Comparison of ENCODE assay signal across 16 cellular contexts in genomic region chr17:55303701-55304145, GRCh38. TPM values are rescaled to one million over a fixed set of nuclear protein-coding genes. Genes with fewer than 3 reads are reported as not detected.
A peak's percentile ranks its signal among the peaks of the same experiment; 100 is the strongest.
DNase-seq lines count a peak whose midpoint lies in the region; ATAC-seq and TF ChIP-seq lines count a peak whose summit lies in the region.
"Had no signal": no experiment of that assay in that cellular context is flagged by ENCODE, and none has a peak within 500 bp of the region (broad histone marks: within the 10 kb centered on the region; RNA-seq: fewer than 3 reads in every experiment).

No MANE protein-coding gene starts in this region.

- H3K4me3 ChIP-seq in BJ (ENCODE audit: low read depth, low read length) (no peak overlapping the region), HCT116 (replicated peaks in 1 of 2; ENCODE audit: low read depth in 1 of 2, low read length in 2 of 2) (no peak overlapping the region), fibroblast of villous mesenchyme (ENCODE audit: low read depth, low read length) (no peak overlapping the region)
- H3K4me3 ChIP-seq: neural progenitor cell had no signal

- no peak overlapping the region for H3K27ac ChIP-seq in HCT116 (ENCODE audit: low read depth, low read length)
- H3K27ac ChIP-seq: C4-2B, epithelial cell of prostate, neural progenitor cell had no signal

- ATAC-seq in HCT116, result no peak
- ATAC-seq: Panc1, T-helper 17 cell had no signal

- DNase-seq in BJ (ENCODE audit: low read depth), result no peak
- no peak for DNase-seq in HCT116 (ENCODE audit: low read depth, low spot score)
- no peak for DNase-seq in activated T-helper 2 cell treated with anti-CD3 and anti-CD28 coated beads, Interferon-gamma antibody, Interleukin-2, Interleukin-4, amounts not matched to agents 10 μg/mL and 5 μg/mL and 100 μg/mL, durations not matched to agents 14 hours and 24 hours and 36 hours (ENCODE audit: low spot score)
- peak; percentile 25 for DNase-seq in fibroblast of villous mesenchyme (ENCODE audit: low read depth)
- no peak for DNase-seq in NCI-H1694 (lab: John Stamatoyannopoulos, UW)
- no peak for DNase-seq in GM10266 (ENCODE audit: extremely low spot score)
- no peak for DNase-seq in RPMI8226
- no peak for DNase-seq in immature natural killer cell
- DNase-seq: activated gamma-delta T cell, mammary epithelial cell, NCI-H1092, T-helper 17 cell had no signal

- H3K9me3 ChIP-seq in HCT116 (ENCODE audit: control insufficient read depth in 1 of 2, insufficient read depth in 1 of 2, low read depth in 1 of 2, low read length in 2 of 2), result no peaks in the 10 kb centered on the region

- no peaks in the 10 kb centered on the region for H3K36me3 ChIP-seq in BJ (ENCODE audit: control insufficient read depth, insufficient read depth, low read length)
- H3K36me3 ChIP-seq in HCT116 (ENCODE audit: control insufficient read depth in 1 of 2, insufficient read depth in 2 of 2, low read length in 2 of 2), result no peaks in the 10 kb centered on the region
- H3K36me3 ChIP-seq: neural progenitor cell had no signal

- peaks cover 19% of the 10 kb centered on the region for H3K4me1 Mint-ChIP-seq in activated T-helper 2 cell treated with anti-CD3 and anti-CD28 coated beads, Interferon-gamma antibody, Interleukin-2, Interleukin-4, amounts not matched to agents 10 μg/mL and 5 μg/mL and 100 μg/mL, durations not matched to agents 14 hours and 24 hours and 36 hours (ENCODE audit: low read depth)
- H3K4me1 Mint-ChIP-seq in immature natural killer cell, result no peaks in the 10 kb centered on the region

- no peaks in the 10 kb centered on the region for H4K20me1 ChIP-seq in HCT116 (ENCODE audit: insufficient read depth)

- CTCF ChIA-PET in BJ (lab: Yijun Ruan, JAX) (interaction anchor here (0.7 to 4.0 kb wide), 9 partner anchors 9 to 324 kb away, joined by 3 to 19 read pairs (median 4); no protein-coding TSS in a partner anchor), HCT116 (lab: Charles Lee) (interaction anchor here (0.7 kb wide), 1 partner anchor 211 kb away, joined by 5 read pairs; no protein-coding TSS in a partner anchor)

- H3K79me2 ChIP-seq in HCT116 (ENCODE audit: insufficient read depth, low read length), result no peaks in the 10 kb centered on the region

- TF ChIP-seq RAD21 in HCT116 (IDR thresholded peaks at IDR 0.05; ENCODE audit: low read depth), result peak; percentile 16; the same call in 1 of the 2 replicates

- peak overlapping the region; percentile 17 for H3K27ac Mint-ChIP-seq in activated T-helper 2 cell treated with anti-CD3 and anti-CD28 coated beads, Interferon-gamma antibody, Interleukin-2, Interleukin-4, amounts not matched to agents 10 μg/mL and 5 μg/mL and 100 μg/mL, durations not matched to agents 14 hours and 24 hours and 36 hours
- H3K27ac Mint-ChIP-seq in immature natural killer cell, result no peak overlapping the region
- H3K27ac Mint-ChIP-seq: neural progenitor cell, T-helper 17 cell had no signal

- RAD21 ChIA-PET in HCT116 (lab: Charles Lee; ENCODE audit: low non-redundant PET in 1 of 2, low total read pairs in 2 of 2, uncharacterized antibody in 2 of 2, unreplicated experiment in 2 of 2), result no interaction called here

- no TSS peak for BruUV-seq in HCT116 (replicated peaks; lab: Mats Ljungman, UMichigan)

- H3K9ac ChIP-seq in HCT116 (ENCODE audit: low read length), result no peak overlapping the region
- H3K9ac ChIP-seq: neural progenitor cell had no signal

- peaks cover 2% of the 10 kb centered on the region; the same call in 1 of the 2 replicates for H3K27me3 ChIP-seq in BJ (ENCODE audit: control insufficient read depth, insufficient read depth, low read length)
- no peaks in the 10 kb centered on the region for H3K27me3 ChIP-seq in HCT116 (ENCODE audit: insufficient read depth, low read length)
- H3K27me3 ChIP-seq: neural progenitor cell had no signal

- POLR2A ChIA-PET in BJ (lab: Charles Lee) (interaction anchor here (0.6 kb wide), 1 partner anchor 66 kb away, joined by 9 read pairs; no protein-coding TSS in a partner anchor), HCT116 (lab: Charles Lee) (no interaction called here)

- H3K9me2 ChIP-seq in HCT116 (ENCODE audit: insufficient read depth), result no peaks in the 10 kb centered on the region

- no peak overlapping the region for H2AFZ ChIP-seq in HCT116 (ENCODE audit: low read depth, low read length, poor library complexity, severe bottlenecking)
- H2AFZ ChIP-seq: neural progenitor cell had no signal

- H3K4me1 ChIP-seq in HCT116 (ENCODE audit: control insufficient read depth in 1 of 2, insufficient read depth in 2 of 2, low read length in 2 of 2), result no peaks in the 10 kb centered on the region
- H3K4me1 ChIP-seq: neural progenitor cell had no signal

- no peak overlapping the region for H3K4me3 Mint-ChIP-seq in activated T-helper 2 cell treated with anti-CD3 and anti-CD28 coated beads, Interferon-gamma antibody, Interleukin-2, Interleukin-4, amounts not matched to agents 10 μg/mL and 5 μg/mL and 100 μg/mL, durations not matched to agents 14 hours and 24 hours and 36 hours (ENCODE audit: low read depth)
- no peak overlapping the region for H3K4me3 Mint-ChIP-seq in immature natural killer cell
- H3K4me3 Mint-ChIP-seq: neural progenitor cell, T-helper 17 cell had no signal

- no peaks in the 10 kb centered on the region for H3K9me3 Mint-ChIP-seq in activated T-helper 2 cell treated with anti-CD3 and anti-CD28 coated beads, Interferon-gamma antibody, Interleukin-2, Interleukin-4, amounts not matched to agents 10 μg/mL and 5 μg/mL and 100 μg/mL, durations not matched to agents 14 hours and 24 hours and 36 hours
- H3K9me3 Mint-ChIP-seq in immature natural killer cell, result no peaks in the 10 kb centered on the region
- H3K9me3 Mint-ChIP-seq: neural progenitor cell had no signal

- no peaks in the 10 kb centered on the region for H3K36me3 Mint-ChIP-seq in activated T-helper 2 cell treated with anti-CD3 and anti-CD28 coated beads, Interferon-gamma antibody, Interleukin-2, Interleukin-4, amounts not matched to agents 10 μg/mL and 5 μg/mL and 100 μg/mL, durations not matched to agents 14 hours and 24 hours and 36 hours (ENCODE audit: low read depth)
- H3K36me3 Mint-ChIP-seq in immature natural killer cell, result no peaks in the 10 kb centered on the region
- H3K36me3 Mint-ChIP-seq: neural progenitor cell had no signal

- intact Hi-C loops in HCT116 (cut with micrococcal nuclease), result no loop called here
- intact Hi-C loops in activated T-helper 2 cell treated with anti-CD3 and anti-CD28 coated beads, Interferon-gamma antibody, Interleukin-2, Interleukin-4, amounts not matched to agents 10 μg/mL and 5 μg/mL and 100 μg/mL, durations not matched to agents 14 hours and 24 hours and 36 hours (cut with micrococcal nuclease), result loop anchor here (1.0 kb wide), 1 partner anchor 12 kb away; no protein-coding TSS in a partner anchor

- TF ChIP-seq CTCF in BJ (IDR thresholded peaks at IDR 0.05; ENCODE audit: insufficient read depth, low read depth, low read length) (peak; percentile 24; the same call in 1 of the 2 replicates), HCT116 (IDR thresholded peaks at IDR 0.05 in 2 of 3, conservative IDR thresholded peaks at IDR 0.05 in 1 of 3; ENCODE audit: borderline replicate concordance in 1 of 3, insufficient read depth in 1 of 3, low read depth in 2 of 3, low read length in 2 of 3) (0 out of 6 replicates have a peak, but pooled peaks of 1 of the 3 experiments have one; percentile 10), fibroblast of villous mesenchyme (IDR thresholded peaks at IDR 0.05; ENCODE audit: insufficient read depth, low read depth, low read length) (peak; percentile 8), GM10266 (IDR thresholded peaks at IDR 0.05; ENCODE audit: control insufficient read depth, insufficient read depth, low read depth, missing control alignments) (no peak)

- no peak overlapping the region for H3K4me2 ChIP-seq in HCT116 (ENCODE audit: low read length)
- H3K4me2 ChIP-seq: neural progenitor cell had no signal

- no peaks in the 10 kb centered on the region for H3K27me3 Mint-ChIP-seq in activated T-helper 2 cell treated with anti-CD3 and anti-CD28 coated beads, Interferon-gamma antibody, Interleukin-2, Interleukin-4, amounts not matched to agents 10 μg/mL and 5 μg/mL and 100 μg/mL, durations not matched to agents 14 hours and 24 hours and 36 hours (ENCODE audit: low read depth)
- peaks cover 0 to 6% (median 2%) of the 10 kb centered on the region in 3 donors for H3K27me3 Mint-ChIP-seq in immature natural killer cell (ENCODE audit: low read depth in 3 of 3)
- H3K27me3 Mint-ChIP-seq: T-helper 17 cell had no signal

- no peak for TF ChIP-seq POLR2A in HCT116 (IDR thresholded peaks at IDR 0.05; ENCODE audit: borderline replicate concordance, extremely low read depth, insufficient read depth, insufficient read length)

TF ChIP-seq in HCT116, 20 proteins besides CTCF, POLR2A, EP300 and RAD21 (continues in another document):
- TF ChIP-seq, protein P1, sequence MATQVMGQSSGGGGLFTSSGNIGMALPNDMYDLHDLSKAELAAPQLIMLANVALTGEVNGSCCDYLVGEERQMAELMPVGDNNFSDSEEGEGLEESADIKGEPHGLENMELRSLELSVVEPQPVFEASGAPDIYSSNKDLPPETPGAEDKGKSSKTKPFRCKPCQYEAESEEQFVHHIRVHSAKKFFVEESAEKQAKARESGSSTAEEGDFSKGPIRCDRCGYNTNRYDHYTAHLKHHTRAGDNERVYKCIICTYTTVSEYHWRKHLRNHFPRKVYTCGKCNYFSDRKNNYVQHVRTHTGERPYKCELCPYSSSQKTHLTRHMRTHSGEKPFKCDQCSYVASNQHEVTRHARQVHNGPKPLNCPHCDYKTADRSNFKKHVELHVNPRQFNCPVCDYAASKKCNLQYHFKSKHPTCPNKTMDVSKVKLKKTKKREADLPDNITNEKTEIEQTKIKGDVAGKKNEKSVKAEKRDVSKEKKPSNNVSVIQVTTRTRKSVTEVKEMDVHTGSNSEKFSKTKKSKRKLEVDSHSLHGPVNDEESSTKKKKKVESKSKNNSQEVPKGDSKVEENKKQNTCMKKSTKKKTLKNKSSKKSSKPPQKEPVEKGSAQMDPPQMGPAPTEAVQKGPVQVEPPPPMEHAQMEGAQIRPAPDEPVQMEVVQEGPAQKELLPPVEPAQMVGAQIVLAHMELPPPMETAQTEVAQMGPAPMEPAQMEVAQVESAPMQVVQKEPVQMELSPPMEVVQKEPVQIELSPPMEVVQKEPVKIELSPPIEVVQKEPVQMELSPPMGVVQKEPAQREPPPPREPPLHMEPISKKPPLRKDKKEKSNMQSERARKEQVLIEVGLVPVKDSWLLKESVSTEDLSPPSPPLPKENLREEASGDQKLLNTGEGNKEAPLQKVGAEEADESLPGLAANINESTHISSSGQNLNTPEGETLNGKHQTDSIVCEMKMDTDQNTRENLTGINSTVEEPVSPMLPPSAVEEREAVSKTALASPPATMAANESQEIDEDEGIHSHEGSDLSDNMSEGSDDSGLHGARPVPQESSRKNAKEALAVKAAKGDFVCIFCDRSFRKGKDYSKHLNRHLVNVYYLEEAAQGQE (IDR thresholded peaks at IDR 0.05; ENCODE audit: low read depth), result no peak

RNA-seq across cellular contexts. Expression of gene HLF, which starts 39.0 kb away (rescaled TPM):
- 0.02 TPM in 1 of 2 replicates, not detected in the other for polyA plus RNA-seq in BJ (2011; rRNA removed)
- not detected in 2 replicates for polyA minus RNA-seq in BJ (2011; rRNA and poly(A)+ RNA removed)
- total RNA-seq in HCT116 (2021; ENCODE audit: unreplicated experiment), result 1.5 TPM
- polyA plus RNA-seq in HCT116 (2012), result 1.3 and 1.5 TPM in 2 replicates
- 4.5 and 5.1 TPM in 2 replicates for total RNA-seq in activated T-helper 2 cell treated with anti-CD3 and anti-CD28 coated beads, Interferon-gamma antibody, Interleukin-2, Interleukin-4, amounts not matched to agents 10 μg/mL and 5 μg/mL and 100 μg/mL, durations not matched to agents 14 hours and 24 hours and 36 hours
- total RNA-seq in fibroblast of villous mesenchyme, result not detected in 2 replicates
- polyA plus RNA-seq in immature natural killer cell, result not detected
